In the genomic region with DNA sequence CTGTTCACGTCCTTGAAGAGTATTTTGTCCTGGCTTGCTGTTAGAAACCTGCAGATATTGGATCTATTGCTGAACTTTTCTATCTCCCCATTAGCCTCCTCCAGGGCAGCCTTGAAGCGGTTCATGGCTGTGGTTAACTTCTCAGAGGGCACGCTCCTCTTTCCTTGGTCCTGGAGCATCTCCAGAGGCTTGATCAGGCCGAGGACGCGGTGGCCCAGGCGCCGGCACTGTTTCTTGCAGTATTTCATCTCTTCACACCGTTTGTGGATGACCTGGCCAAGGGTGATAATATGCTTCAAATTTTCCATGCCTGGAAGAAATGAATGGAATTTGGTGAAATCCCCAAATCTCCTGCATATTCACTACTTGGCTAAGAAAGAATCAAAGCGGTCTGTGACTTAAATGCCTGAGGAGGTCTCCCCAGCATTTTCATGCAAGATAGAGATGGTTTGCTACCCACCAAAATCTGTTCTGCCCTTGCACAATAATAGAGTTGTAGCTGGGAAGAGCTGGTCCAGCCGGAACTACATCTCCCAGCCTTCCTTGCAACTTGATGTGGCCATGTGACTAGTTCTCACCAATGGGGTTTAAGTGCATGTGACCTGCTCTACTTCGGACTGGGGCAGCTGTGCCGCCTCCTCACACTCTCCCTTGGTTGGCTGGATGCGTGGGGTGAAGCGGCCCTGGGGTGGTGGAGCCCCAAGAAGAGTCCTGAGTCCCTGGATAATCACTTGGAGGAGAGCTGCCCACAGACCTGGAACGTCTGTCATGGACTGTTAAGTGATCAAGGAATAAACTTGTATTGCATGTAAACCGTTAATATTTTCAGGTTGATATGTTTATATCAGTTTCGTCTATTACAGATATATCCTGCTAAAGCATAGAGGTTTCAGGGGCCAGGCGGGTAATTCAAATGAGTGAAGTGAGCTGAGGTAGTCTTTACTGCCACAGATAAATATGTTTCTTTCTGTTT, we compare ENCODE assay signal across 8 cellular contexts.
DNase-seq lines count a peak whose midpoint lies in the region; ATAC-seq and TF ChIP-seq lines count a peak whose summit lies in the region.

No MANE protein-coding gene starts in this region.

- DNase-seq in AML-193 (lab: John Stamatoyannopoulos, UW), result peak; percentile 50 to 55
- peak; percentile 58 to 76 for DNase-seq in NCI-H446 (lab: John Stamatoyannopoulos, UW)
- DNase-seq in activated CD4-positive, CD25-positive, alpha-beta regulatory T cell treated with anti-CD3 and anti-CD28 coated beads, Interleukin-2, amount 50 U/mL, for 16 hours (ENCODE audit: low read depth, low spot score), result peak; percentile 14
- DNase-seq in coronary artery (ENCODE audit: low spot score), result peak; percentile 91
- peak; percentile 75 for DNase-seq in kidney tubule cell (ENCODE audit: low spot score)
- peak; percentile 52 for DNase-seq in stimulated activated CD4-positive, alpha-beta T cell treated with anti-CD3 and anti-CD28 coated beads, Interleukin-1b, Interleukin-23, amount 100 ng/mL, for 48 hours

- peak overlapping the region; percentile 72 for H3K4me3 ChIP-seq in coronary artery

- H3K27ac ChIP-seq in coronary artery, result peak overlapping the region in 1 of 2 donors; percentile 80

- ATAC-seq in GM19035 (IDR thresholded peaks at IDR 0.05; ENCODE audit: unreplicated experiment) (peak; percentile 70), HG03196 (IDR thresholded peaks at IDR 0.05; ENCODE audit: unreplicated experiment) (peak; percentile 84)

- TF ChIP-seq CTCF in coronary artery (IDR thresholded peaks at IDR 0.05), result no peak

Comparison
In these comparisons a context has a peak if more than half of its experiments do, and no peak if none do; other contexts are left out.
1. DNase-seq: peak in every context shown above with its lines; median percentile 91 in coronary artery; 75 in kidney tubule cell; 67 in NCI-H446; 52 in AML-193; 52 in stimulated activated CD4-positive, alpha-beta T cell treated with anti-CD3 and anti-CD28 coated beads, Interleukin-1b, Interleukin-23, amount 100 ng/mL, for 48 hours; 14 in activated CD4-positive, CD25-positive, alpha-beta regulatory T cell treated with anti-CD3 and anti-CD28 coated beads, Interleukin-2, amount 50 U/mL, for 16 hours.